Comparison of ENCODE assay signal across 16 cellular contexts in genomic region chr3:125318497-125318847, GRCh38. TPM values are rescaled to one million over a fixed set of nuclear protein-coding genes. Genes with fewer than 3 reads are reported as not detected.
A peak's percentile ranks its signal among the peaks of the same experiment; 100 is the strongest.
DNase-seq lines count a peak whose midpoint lies in the region; TF ChIP-seq lines count a peak whose summit lies in the region.
"Had no signal": no experiment of that assay in that cellular context is flagged by ENCODE, and none has a peak within 500 bp of the region (broad histone marks: within the 10 kb centered on the region; RNA-seq: fewer than 3 reads in every experiment).

No MANE protein-coding gene starts in this region.

- no peak overlapping the region for H3K27ac ChIP-seq in BLaER1 treated with 17β-estradiol and CSF1 and Interleukin-3, amounts not matched to agents 10 nM and 100 nM
- H3K27ac ChIP-seq in HUES48 (ENCODE audit: low read depth, low read length) (peak overlapping the region; percentile 52), mesenchymal stem cell (ENCODE audit: low read length, poor library complexity, severe bottlenecking) (peak overlapping the region; percentile 95), WERI-Rb-1 (no peak overlapping the region)
- H3K27ac ChIP-seq: left lung, psoas muscle, suprapubic skin had no signal

- no peak overlapping the region for H2BK15ac ChIP-seq in mesenchymal stem cell (ENCODE audit: low read depth, poor library complexity, severe bottlenecking)

- H3K27ac Mint-ChIP-seq in brain: peak overlapping the region; percentile 51 to 80 (median 69)
- no peak overlapping the region for H3K27ac Mint-ChIP-seq in activated T-helper 2 cell treated with anti-CD3 and anti-CD28 coated beads, Interferon-gamma antibody, Interleukin-2, Interleukin-4, amounts not matched to agents 10 μg/mL and 5 μg/mL and 100 μg/mL, durations not matched to agents 14 hours and 24 hours and 36 hours

- H4K91ac ChIP-seq in mesenchymal stem cell (ENCODE audit: low read length): no peak overlapping the region

- peaks cover 77% of the 10 kb centered on the region for H3K36me3 Mint-ChIP-seq in brain
- peaks cover 35% of the 10 kb centered on the region for H3K36me3 Mint-ChIP-seq in activated T-helper 2 cell treated with anti-CD3 and anti-CD28 coated beads, Interferon-gamma antibody, Interleukin-2, Interleukin-4, amounts not matched to agents 10 μg/mL and 5 μg/mL and 100 μg/mL, durations not matched to agents 14 hours and 24 hours and 36 hours (ENCODE audit: low read depth)

- peaks cover 0 to 83% (median 0%) of the 10 kb centered on the region in 11 experiments; a peak in 8 of 22 replicates for H4K20me1 ChIP-seq in BLaER1 treated with 17β-estradiol and CSF1 and Interleukin-3, amounts not matched to agents 10 nM and 100 nM

- peak overlapping the region; percentile 73 for H2BK5ac ChIP-seq in mesenchymal stem cell (ENCODE audit: low read depth, low read length, poor library complexity, severe bottlenecking)

- H3K4me2 ChIP-seq in BLaER1 treated with 17β-estradiol and CSF1 and Interleukin-3, amounts not matched to agents 10 nM and 100 nM: peak overlapping the region in 10 of 11 experiments; percentile 2 to 50 (median 22); a peak in 13 of 22 replicates
- H3K4me2 ChIP-seq in mesenchymal stem cell (ENCODE audit: low read length, poor library complexity, severe bottlenecking): peak overlapping the region; percentile 45

- intact Hi-C loops in activated T-helper 2 cell treated with anti-CD3 and anti-CD28 coated beads, Interferon-gamma antibody, Interleukin-2, Interleukin-4, amounts not matched to agents 10 μg/mL and 5 μg/mL and 100 μg/mL, durations not matched to agents 14 hours and 24 hours and 36 hours (cut with micrococcal nuclease): loop anchor here (10.0 kb wide), 1 partner anchor 116 kb away; no protein-coding TSS in a partner anchor

- no peaks in the 10 kb centered on the region for H3K27me3 Mint-ChIP-seq in brain
- no peaks in the 10 kb centered on the region for H3K27me3 Mint-ChIP-seq in activated T-helper 2 cell treated with anti-CD3 and anti-CD28 coated beads, Interferon-gamma antibody, Interleukin-2, Interleukin-4, amounts not matched to agents 10 μg/mL and 5 μg/mL and 100 μg/mL, durations not matched to agents 14 hours and 24 hours and 36 hours (ENCODE audit: low read depth)

- no peak overlapping the region for H3K23ac ChIP-seq in mesenchymal stem cell (ENCODE audit: low read length in 2 of 2)

- H3K4me3 Mint-ChIP-seq in brain: peak overlapping the region in 2 of 5 experiments; percentile 24 to 51
- no peak overlapping the region for H3K4me3 Mint-ChIP-seq in activated T-helper 2 cell treated with anti-CD3 and anti-CD28 coated beads, Interferon-gamma antibody, Interleukin-2, Interleukin-4, amounts not matched to agents 10 μg/mL and 5 μg/mL and 100 μg/mL, durations not matched to agents 14 hours and 24 hours and 36 hours (ENCODE audit: low read depth)

- no peak overlapping the region for H2BK12ac ChIP-seq in mesenchymal stem cell (ENCODE audit: low read length in 2 of 2)

- peaks cover 27 to 86% (median 64%) of the 10 kb centered on the region in 11 experiments for H3K36me3 ChIP-seq in BLaER1 treated with 17β-estradiol and CSF1 and Interleukin-3, amounts not matched to agents 10 nM and 100 nM
- H3K36me3 ChIP-seq in HUES48 (ENCODE audit: control insufficient read depth, insufficient read depth, low read length) (peaks cover 12% of the 10 kb centered on the region; the same call in 1 of the 2 replicates), mesenchymal stem cell (ENCODE audit: control insufficient read depth in 1 of 2, insufficient read depth in 2 of 2, low read depth in 1 of 2, low read length in 2 of 2) (peaks cover 7 to 59% of the 10 kb centered on the region in 2 experiments), WERI-Rb-1 (peaks cover 4% of the 10 kb centered on the region)

- H3K27me3 ChIP-seq in BLaER1 treated with 17β-estradiol and CSF1 and Interleukin-3, amounts not matched to agents 10 nM and 100 nM: no peaks in the 10 kb centered on the region
- no peaks in the 10 kb centered on the region for H3K27me3 ChIP-seq in HUES48 (ENCODE audit: control insufficient read depth, insufficient read depth, low read length)
- H3K27me3 ChIP-seq in mesenchymal stem cell (ENCODE audit: control insufficient read depth in 1 of 2, insufficient read depth in 1 of 2, low read length in 2 of 2): no peaks in the 10 kb centered on the region
- no peaks in the 10 kb centered on the region for H3K27me3 ChIP-seq in WERI-Rb-1 (ENCODE audit: insufficient read depth, low read depth, severe bottlenecking)
- H3K27me3 ChIP-seq: left lung, suprapubic skin had no signal

- peaks cover 9 to 37% (median 21%) of the 10 kb centered on the region in 10 experiments for H3K4me1 ChIP-seq in BLaER1 treated with 17β-estradiol and CSF1 and Interleukin-3, amounts not matched to agents 10 nM and 100 nM
- H3K4me1 ChIP-seq in HUES48 (ENCODE audit: control insufficient read depth, insufficient read depth, low read length): peaks cover 14% of the 10 kb centered on the region
- H3K4me1 ChIP-seq in mesenchymal stem cell (ENCODE audit: control insufficient read depth, insufficient read depth, low read depth, low read length): peaks cover 3% of the 10 kb centered on the region

- H3K4me3 ChIP-seq in BLaER1 treated with 17β-estradiol and CSF1 and Interleukin-3, amounts not matched to agents 10 nM and 100 nM: no peak overlapping the region
- H3K4me3 ChIP-seq in HUES48 (ENCODE audit: low read depth, low read length) (no peak overlapping the region), mesenchymal stem cell (ENCODE audit: insufficient read depth in 1 of 2, low read depth in 1 of 2, low read length in 2 of 2) (no peak overlapping the region), WERI-Rb-1 (ENCODE audit: low read depth, low read length) (no peak overlapping the region)
- H3K4me3 ChIP-seq: left lung, psoas muscle, suprapubic skin had no signal

- H3K9me3 ChIP-seq in BLaER1 treated with 17β-estradiol and CSF1 and Interleukin-3, amounts not matched to agents 10 nM and 100 nM (replicated peaks in 1 of 11): peaks cover 0 to 6% (median 0%) of the 10 kb centered on the region in 11 experiments; a peak in 2 of 22 replicates
- H3K9me3 ChIP-seq in HUES48 (ENCODE audit: control insufficient read depth, insufficient read depth, low read length) (no peaks in the 10 kb centered on the region), mesenchymal stem cell (ENCODE audit: control insufficient read depth, low read length) (no peaks in the 10 kb centered on the region), WERI-Rb-1 (ENCODE audit: severe bottlenecking) (no peaks in the 10 kb centered on the region)
- H3K9me3 ChIP-seq: left lung, psoas muscle, suprapubic skin had no signal

- H2BK120ac ChIP-seq in mesenchymal stem cell (ENCODE audit: low read depth, low read length): no peak overlapping the region

- no peak overlapping the region for H3K4ac ChIP-seq in mesenchymal stem cell (ENCODE audit: low read depth in 1 of 2, low read length in 2 of 2)

- H3K4me1 Mint-ChIP-seq in brain: peaks cover 22% of the 10 kb centered on the region
- H3K4me1 Mint-ChIP-seq in activated T-helper 2 cell treated with anti-CD3 and anti-CD28 coated beads, Interferon-gamma antibody, Interleukin-2, Interleukin-4, amounts not matched to agents 10 μg/mL and 5 μg/mL and 100 μg/mL, durations not matched to agents 14 hours and 24 hours and 36 hours (ENCODE audit: low read depth): peaks cover under 1% of the 10 kb centered on the region

- no peak for TF ChIP-seq CTCF in brain (conservative IDR thresholded peaks at IDR 0.05)
- TF ChIP-seq CTCF in WERI-Rb-1 (IDR thresholded peaks at IDR 0.05; ENCODE audit: low read depth, low read length): no peak

- H3K79me1 ChIP-seq in mesenchymal stem cell (replicated peaks; ENCODE audit: low read length, poor library complexity, severe bottlenecking): peaks cover 12% of the 10 kb centered on the region

- H3K9me3 Mint-ChIP-seq in brain: peaks cover 0 to 2% (median 0%) of the 10 kb centered on the region in 5 experiments
- no peaks in the 10 kb centered on the region for H3K9me3 Mint-ChIP-seq in activated T-helper 2 cell treated with anti-CD3 and anti-CD28 coated beads, Interferon-gamma antibody, Interleukin-2, Interleukin-4, amounts not matched to agents 10 μg/mL and 5 μg/mL and 100 μg/mL, durations not matched to agents 14 hours and 24 hours and 36 hours

- no peak overlapping the region for H4K8ac ChIP-seq in mesenchymal stem cell (ENCODE audit: low read length)

- H2AK5ac ChIP-seq in mesenchymal stem cell (ENCODE audit: low read length, severe bottlenecking): peak overlapping the region; percentile 94

- H3K14ac ChIP-seq in mesenchymal stem cell (ENCODE audit: low read length in 2 of 2): no peak overlapping the region

- no peak overlapping the region for H3K9ac ChIP-seq in BLaER1 treated with 17β-estradiol and CSF1 and Interleukin-3, amounts not matched to agents 10 nM and 100 nM
- H3K9ac ChIP-seq in HUES48 (ENCODE audit: low read depth, low read length) (no peak overlapping the region), mesenchymal stem cell (ENCODE audit: low read length) (no peak overlapping the region)

- no peak overlapping the region for H3K18ac ChIP-seq in mesenchymal stem cell (ENCODE audit: low read depth in 1 of 2, low read length in 2 of 2)

- 84% methylated on average over 3 of the region's 3 CpGs for WGBS in mesenchymal stem cell

- no peak overlapping the region for H2AFZ ChIP-seq in mesenchymal stem cell (ENCODE audit: low read depth, low read length)

- DNase-seq in mesenchymal stem cell (no peak), WERI-Rb-1 (no peak), NCI-H187 treated with DMSO at 0.1 percent for 48 hours (lab: John Stamatoyannopoulos, UW) (no peak), NCI-H2196 treated with DMSO at 0.1 percent for 48 hours (lab: John Stamatoyannopoulos, UW; ENCODE audit: unreplicated experiment) (no peak)
- DNase-seq in activated T-helper 2 cell treated with anti-CD3 and anti-CD28 coated beads, Interferon-gamma antibody, Interleukin-2, Interleukin-4, amounts not matched to agents 10 μg/mL and 5 μg/mL and 100 μg/mL, durations not matched to agents 14 hours and 24 hours and 36 hours (ENCODE audit: low spot score): no peak
- DNase-seq: amygdala, H7, Kasumi-1, left lung, psoas muscle, RPMI8226, SW 1271 had no signal

RNA-seq across cellular contexts. Expression of gene ZNF148, which starts 56.7 kb away (rescaled TPM):
- polyA plus RNA-seq in brain (ENCODE audit: insufficient read depth, low read depth, low replicate concordance): 3.6 TPM
- 18.9 TPM for polyA plus RNA-seq in mesenchymal stem cell (2013, experiment 1 of 2)
- 19.3 TPM for polyA plus RNA-seq in mesenchymal stem cell (2013, experiment 2 of 2)
- total RNA-seq in activated T-helper 2 cell treated with anti-CD3 and anti-CD28 coated beads, Interferon-gamma antibody, Interleukin-2, Interleukin-4, amounts not matched to agents 10 μg/mL and 5 μg/mL and 100 μg/mL, durations not matched to agents 14 hours and 24 hours and 36 hours: 33.2 and 37.0 TPM in 2 replicates

Comparison
In these comparisons a context has a peak if more than half of its experiments do, and no peak if none do; other contexts are left out.
1. H3K27ac ChIP-seq: peak in HUES48 (single experiment) and mesenchymal stem cell (single experiment); none in BLaER1 treated with 17β-estradiol and CSF1 and Interleukin-3, amounts not matched to agents 10 nM and 100 nM (0 of 11) and WERI-Rb-1 (single experiment).